Comparison of ENCODE assay signal across 8 cellular contexts in the genomic region with DNA sequence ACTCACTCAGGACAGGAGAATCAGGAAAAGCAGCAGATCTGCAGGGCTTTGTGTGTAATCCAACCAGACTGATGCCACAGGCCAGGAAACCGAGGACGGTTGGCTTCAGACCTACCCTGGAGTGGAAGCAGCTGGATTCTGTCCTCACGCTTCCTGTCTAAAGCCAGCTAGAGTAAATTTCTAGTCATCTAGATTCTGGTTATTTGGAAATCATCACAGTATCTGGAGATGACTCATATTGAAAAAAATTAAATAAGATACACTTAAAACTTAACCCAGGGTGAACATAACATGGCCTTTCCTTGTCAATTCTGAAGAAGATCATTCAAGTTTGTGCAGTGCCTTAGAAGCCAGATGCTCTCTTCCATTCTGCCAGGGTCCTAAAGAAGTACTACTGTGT.
DNase-seq lines count a peak whose midpoint lies in the region; ATAC-seq, FAIRE-seq and TF ChIP-seq lines count a peak whose summit lies in the region.
"Not testable (repeated sequence)": the region's sequence is repeated elsewhere in the genome, so short reads cannot be mapped to it uniquely, and the experiment has no call there.

No MANE protein-coding gene starts in this region.

- H3K27ac Mint-ChIP-seq in CD8-positive, alpha-beta memory T cell: peak overlapping the region in 5 of 8 donors; percentile 88 to 96 (median 93)
- not testable (repeated sequence) for H3K27ac Mint-ChIP-seq in activated CD4-positive, alpha-beta T cell treated with anti-CD3 and anti-CD28 coated beads, Interleukin-2, amount 10 ng/mL, durations not matched to agents 7 days and 5 days
- H3K27ac Mint-ChIP-seq in activated T-helper 17 cell treated with anti-CD3 and anti-CD28 coated beads, Interleukin-2, amount 50 U/mL, for 72 hours: peak overlapping the region; percentile 91
- peak overlapping the region; percentile 58 for H3K27ac Mint-ChIP-seq in astrocyte (ENCODE audit: unreplicated experiment)
- H3K27ac Mint-ChIP-seq in natural killer cell: peak overlapping the region; percentile 60 to 74
- H3K27ac Mint-ChIP-seq in stimulated activated naive B cell treated with anti-CD40 and anti-IgM and Interleukin-4, amounts not matched to agents 10 μg/mL and 1 μg/mL and 100 μg/mL, for 72 hours: peak overlapping the region; percentile 81

- H3K4me3 Mint-ChIP-seq in CD8-positive, alpha-beta memory T cell: peak overlapping the region; percentile 54 to 96 (median 86)
- H3K4me3 Mint-ChIP-seq in activated CD4-positive, alpha-beta T cell treated with anti-CD3 and anti-CD28 coated beads, Interleukin-2, amount 10 ng/mL, durations not matched to agents 7 days and 5 days: peak overlapping the region; percentile 66
- peak overlapping the region; percentile 92 for H3K4me3 Mint-ChIP-seq in activated T-helper 17 cell treated with anti-CD3 and anti-CD28 coated beads, Interleukin-2, amount 50 U/mL, for 72 hours
- not testable (repeated sequence) for H3K4me3 Mint-ChIP-seq in astrocyte (ENCODE audit: unreplicated experiment); natural killer cell
- H3K4me3 Mint-ChIP-seq in stimulated activated naive B cell treated with anti-CD40 and anti-IgM and Interleukin-4, amounts not matched to agents 10 μg/mL and 1 μg/mL and 100 μg/mL, for 72 hours: peak overlapping the region; percentile 80 to 84

- not testable (repeated sequence) for H3K27ac ChIP-seq in CD8-positive, alpha-beta memory T cell (ENCODE audit: low read depth, low read length); RWPE2 (ENCODE audit: poor library complexity, severe bottlenecking); astrocyte (ENCODE audit: low read depth, low read length)

- H4K20me1 ChIP-seq in astrocyte (ENCODE audit: insufficient read depth, low read length): peaks cover 20% of the 10 kb centered on the region

- H3K9me3 Mint-ChIP-seq in CD8-positive, alpha-beta memory T cell; activated CD4-positive, alpha-beta T cell treated with anti-CD3 and anti-CD28 coated beads, Interleukin-2, amount 10 ng/mL, durations not matched to agents 7 days and 5 days; activated T-helper 17 cell treated with anti-CD3 and anti-CD28 coated beads, Interleukin-2, amount 50 U/mL, for 72 hours; astrocyte (ENCODE audit: unreplicated experiment); natural killer cell; stimulated activated naive B cell treated with anti-CD40 and anti-IgM and Interleukin-4, amounts not matched to agents 10 μg/mL and 1 μg/mL and 100 μg/mL, for 72 hours: not testable (repeated sequence)

- CTCF ChIA-PET in CD8-positive, alpha-beta memory T cell (lab: Charles Lee); activated CD4-positive, alpha-beta T cell treated with anti-CD3 and anti-CD28 coated beads, Interleukin-2, amount 10 ng/mL, durations not matched to agents 7 days and 5 days (lab: Charles Lee): not testable (repeated sequence)

- peak overlapping the region; percentile 80 for H3K4me2 ChIP-seq in astrocyte (ENCODE audit: low read length)

- H3K4me3 ChIP-seq in CD8-positive, alpha-beta memory T cell (ENCODE audit: low read length); RWPE2 (ENCODE audit: severe bottlenecking); astrocyte (ENCODE audit: insufficient read depth, low read depth, low read length): not testable (repeated sequence)

- POLR2A ChIA-PET in CD8-positive, alpha-beta memory T cell (lab: Charles Lee); activated CD4-positive, alpha-beta T cell treated with anti-CD3 and anti-CD28 coated beads, Interleukin-2, amount 10 ng/mL, durations not matched to agents 7 days and 5 days (lab: Charles Lee): not testable (repeated sequence)

- not testable (repeated sequence) for H3K4me1 ChIP-seq in CD8-positive, alpha-beta memory T cell (ENCODE audit: insufficient read depth, low read length); RWPE2 (ENCODE audit: insufficient read depth, poor library complexity, severe bottlenecking); astrocyte (ENCODE audit: insufficient read depth, low read length)

- ATAC-seq in RWPE2 (ENCODE audit: low read depth): 0 out of 3 replicates have a peak, but pooled peaks have one; percentile 3
- peak; percentile 32 for ATAC-seq in activated T-helper 17 cell treated with anti-CD3 and anti-CD28 coated beads, Interleukin-2, amount 50 U/mL, for 72 hours (replicated peaks)
- peak; percentile 30 for ATAC-seq in Right ventricle myocardium superior (ENCODE audit: poor library complexity)
- ATAC-seq in natural killer cell: peak in 1 of 3 donors; percentile 14
- peak; percentile 59 to 65 for ATAC-seq in stimulated activated naive B cell treated with anti-CD40 and anti-IgM and Interleukin-4, amounts not matched to agents 10 μg/mL and 1 μg/mL and 100 μg/mL, for 72 hours (replicated peaks)

- DNase-seq in CD8-positive, alpha-beta memory T cell; RWPE2 (ENCODE audit: low spot score); activated CD4-positive, alpha-beta T cell treated with anti-CD3 and anti-CD28 coated beads, Interleukin-2, amount 10 ng/mL, durations not matched to agents 7 days and 5 days; astrocyte (ENCODE audit: low read depth); Right ventricle myocardium superior; natural killer cell; stimulated activated naive B cell treated with anti-CD40 and anti-IgM and Interleukin-4, amounts not matched to agents 10 μg/mL and 1 μg/mL and 100 μg/mL, for 72 hours: not testable (repeated sequence)

- H3K4me1 Mint-ChIP-seq in CD8-positive, alpha-beta memory T cell: peaks cover 16 to 18% (median 18%) of the 10 kb centered on the region in 3 donors
- peaks cover 17% of the 10 kb centered on the region for H3K4me1 Mint-ChIP-seq in activated CD4-positive, alpha-beta T cell treated with anti-CD3 and anti-CD28 coated beads, Interleukin-2, amount 10 ng/mL, durations not matched to agents 7 days and 5 days
- not testable (repeated sequence) for H3K4me1 Mint-ChIP-seq in activated T-helper 17 cell treated with anti-CD3 and anti-CD28 coated beads, Interleukin-2, amount 50 U/mL, for 72 hours; natural killer cell; stimulated activated naive B cell treated with anti-CD40 and anti-IgM and Interleukin-4, amounts not matched to agents 10 μg/mL and 1 μg/mL and 100 μg/mL, for 72 hours
- peaks cover 15% of the 10 kb centered on the region for H3K4me1 Mint-ChIP-seq in astrocyte (ENCODE audit: low read depth, unreplicated experiment)

- not testable (repeated sequence) for TF ChIP-seq CTCF in RWPE2 (IDR thresholded peaks at IDR 0.05; ENCODE audit: poor library complexity, severe bottlenecking); astrocyte (IDR thresholded peaks at IDR 0.05; ENCODE audit: insufficient read depth, low read depth, low read length); natural killer cell (IDR thresholded peaks at IDR 0.05)

- peaks cover 55% of the 10 kb centered on the region for H3K79me2 ChIP-seq in astrocyte (ENCODE audit: insufficient read depth, low read length)

- not testable (repeated sequence) for H3K27me3 ChIP-seq in CD8-positive, alpha-beta memory T cell (ENCODE audit: insufficient read depth, low read length, poor library complexity, severe bottlenecking); RWPE2 (ENCODE audit: insufficient read depth, poor library complexity, severe bottlenecking); astrocyte (ENCODE audit: insufficient read depth, low read length)

- intact Hi-C loops in Right ventricle myocardium superior (cut with DNase I); natural killer cell (cut with micrococcal nuclease): not testable (repeated sequence)

- not testable (repeated sequence) for H3K36me3 Mint-ChIP-seq in CD8-positive, alpha-beta memory T cell; activated CD4-positive, alpha-beta T cell treated with anti-CD3 and anti-CD28 coated beads, Interleukin-2, amount 10 ng/mL, durations not matched to agents 7 days and 5 days (ENCODE audit: low read depth); astrocyte (ENCODE audit: low read depth, unreplicated experiment); natural killer cell; stimulated activated naive B cell treated with anti-CD40 and anti-IgM and Interleukin-4, amounts not matched to agents 10 μg/mL and 1 μg/mL and 100 μg/mL, for 72 hours
- peaks cover 17% of the 10 kb centered on the region for H3K36me3 Mint-ChIP-seq in activated T-helper 17 cell treated with anti-CD3 and anti-CD28 coated beads, Interleukin-2, amount 50 U/mL, for 72 hours (ENCODE audit: low read depth)

- not testable (repeated sequence) for H3K27me3 Mint-ChIP-seq in CD8-positive, alpha-beta memory T cell; activated CD4-positive, alpha-beta T cell treated with anti-CD3 and anti-CD28 coated beads, Interleukin-2, amount 10 ng/mL, durations not matched to agents 7 days and 5 days; activated T-helper 17 cell treated with anti-CD3 and anti-CD28 coated beads, Interleukin-2, amount 50 U/mL, for 72 hours; astrocyte (ENCODE audit: low read depth, unreplicated experiment); natural killer cell (ENCODE audit: low read depth in 2 of 2); stimulated activated naive B cell treated with anti-CD40 and anti-IgM and Interleukin-4, amounts not matched to agents 10 μg/mL and 1 μg/mL and 100 μg/mL, for 72 hours

- not testable (repeated sequence) for H3K36me3 ChIP-seq in CD8-positive, alpha-beta memory T cell (ENCODE audit: insufficient read depth, low read length); RWPE2 (ENCODE audit: low read depth); astrocyte (ENCODE audit: insufficient read depth, low read length)

- peak; percentile 49 for FAIRE-seq in astrocyte (lab: Jason Lieb, UNC)

- not testable (repeated sequence) for H3K9me3 ChIP-seq in CD8-positive, alpha-beta memory T cell (ENCODE audit: low read length); RWPE2 (ENCODE audit: severe bottlenecking); astrocyte (ENCODE audit: insufficient read depth, low read depth, low read length)

- not testable (repeated sequence) for H3K9ac ChIP-seq in astrocyte (ENCODE audit: low read length)

- not testable (repeated sequence) for H2AFZ ChIP-seq in astrocyte (ENCODE audit: low read depth, low read length)
